Comparison of ENCODE assay signal across 15 cellular contexts in the genomic region with DNA sequence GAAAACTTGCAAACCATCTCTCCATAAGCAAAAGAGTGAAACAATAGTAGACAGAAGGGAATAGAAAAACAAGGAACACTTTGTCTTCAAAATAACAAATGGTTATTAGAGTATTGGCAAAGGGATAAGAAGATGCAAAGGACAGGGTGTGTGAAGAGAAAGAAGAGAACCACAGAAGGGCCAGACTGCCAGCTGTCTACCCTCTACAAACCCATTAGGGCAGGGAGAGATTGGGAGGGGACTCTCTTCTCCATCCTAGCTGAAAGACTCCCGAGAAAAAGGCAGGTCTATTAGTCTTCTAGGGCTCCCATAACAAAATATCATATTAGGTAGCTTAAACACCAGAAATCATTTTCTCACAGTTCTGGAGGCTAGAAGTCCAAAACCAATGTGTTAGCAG.
"Had no signal": no experiment of that assay in that cellular context is flagged by ENCODE, and none has a peak within 500 bp of the region (broad histone marks: within the 10 kb centered on the region; RNA-seq: fewer than 3 reads in every experiment).

No MANE protein-coding gene starts in this region.

- H3K9me3 Mint-ChIP-seq: dendritic cell treated with granulocyte-macrophage colony-stimulating factor and Interleukin-4, amounts not matched to agents 40 ng/mL and 50 ng/mL, for 4 days; effector memory CD8-positive, alpha-beta T cell; naive thymus-derived CD4-positive, alpha-beta T cell; stimulated activated effector memory CD8-positive, alpha-beta T cell treated with anti-CD3 and anti-CD28 coated beads, Interleukin-12 subunit alpha, Interleukin-12 subunit beta, amount 100 ng/mL, for 72 hours; stimulated activated naive CD8-positive, alpha-beta T cell treated with anti-CD3 and anti-CD28 coated beads, Interleukin-15, Interleukin-2, amounts not matched to agents 100 ng/mL and 50 ng/mL, for 24 hours had no signal

- H3K27me3 Mint-ChIP-seq: dendritic cell treated with granulocyte-macrophage colony-stimulating factor and Interleukin-4, amounts not matched to agents 40 ng/mL and 50 ng/mL, for 4 days had no signal

- H3K36me3 Mint-ChIP-seq: naive thymus-derived CD4-positive, alpha-beta T cell; stimulated activated effector memory CD8-positive, alpha-beta T cell treated with anti-CD3 and anti-CD28 coated beads, Interleukin-12 subunit alpha, Interleukin-12 subunit beta, amount 100 ng/mL, for 72 hours had no signal

- H3K27ac Mint-ChIP-seq: dendritic cell treated with granulocyte-macrophage colony-stimulating factor and Interleukin-4, amounts not matched to agents 40 ng/mL and 50 ng/mL, for 4 days; effector memory CD8-positive, alpha-beta T cell; naive thymus-derived CD4-positive, alpha-beta T cell; stimulated activated effector memory CD8-positive, alpha-beta T cell treated with anti-CD3 and anti-CD28 coated beads, Interleukin-12 subunit alpha, Interleukin-12 subunit beta, amount 100 ng/mL, for 72 hours; stimulated activated naive CD8-positive, alpha-beta T cell treated with anti-CD3 and anti-CD28 coated beads, Interleukin-15, Interleukin-2, amounts not matched to agents 100 ng/mL and 50 ng/mL, for 24 hours had no signal

- H3K4me1 Mint-ChIP-seq: naive thymus-derived CD4-positive, alpha-beta T cell; neural crest cell; stimulated activated effector memory CD8-positive, alpha-beta T cell treated with anti-CD3 and anti-CD28 coated beads, Interleukin-12 subunit alpha, Interleukin-12 subunit beta, amount 100 ng/mL, for 72 hours had no signal

- ATAC-seq: effector memory CD8-positive, alpha-beta T cell; gastroesophageal sphincter; naive thymus-derived CD4-positive, alpha-beta T cell; upper lobe of right lung had no signal

- H3K4me3 Mint-ChIP-seq: dendritic cell treated with granulocyte-macrophage colony-stimulating factor and Interleukin-4, amounts not matched to agents 40 ng/mL and 50 ng/mL, for 4 days; effector memory CD8-positive, alpha-beta T cell; naive thymus-derived CD4-positive, alpha-beta T cell; neural crest cell; stimulated activated effector memory CD8-positive, alpha-beta T cell treated with anti-CD3 and anti-CD28 coated beads, Interleukin-12 subunit alpha, Interleukin-12 subunit beta, amount 100 ng/mL, for 72 hours; stimulated activated naive CD8-positive, alpha-beta T cell treated with anti-CD3 and anti-CD28 coated beads, Interleukin-15, Interleukin-2, amounts not matched to agents 100 ng/mL and 50 ng/mL, for 24 hours had no signal

- DNase-seq: effector memory CD8-positive, alpha-beta T cell; esophagus squamous epithelium; kidney; left cardiac atrium; naive thymus-derived CD4-positive, alpha-beta T cell; ovary; right cardiac atrium; stimulated activated CD4-positive, alpha-beta T cell treated with anti-CD3 and anti-CD28 coated beads, Interleukin-4, amount 100 ng/mL, for 1 hour; stimulated activated CD8-positive, alpha-beta memory T cell treated with anti-CD3 and anti-CD28 coated beads, Interleukin-4, amount 100 ng/mL, for 48 hours; upper lobe of right lung had no signal
